In genomic region chr10:34716234-34716633, GRCh38 we compare ENCODE assay signal across 23 cellular contexts.
"Had no signal": no experiment of that assay in that cellular context is flagged by ENCODE, and none has a peak within 500 bp of the region (broad histone marks: within the 10 kb centered on the region; RNA-seq: fewer than 3 reads in every experiment).

No MANE protein-coding gene starts in this region.

- H3K27me3 ChIP-seq: brain microvascular endothelial cell, MG63 had no signal

- DNase-seq: activated B cell treated with CpG ODN at 0.5 μM for 24 hours; activated CD4-positive, alpha-beta memory T cell treated with anti-CD3 and anti-CD28 coated beads for 36 hours; activated CD4-positive, alpha-beta T cell treated with anti-CD3 and anti-CD28 coated beads for 1 hour; activated CD4-positive, alpha-beta T cell treated with anti-CD3 and anti-CD28 coated beads, Interleukin-2, amount 10 ng/mL, durations not matched to agents 24 days and 14 days; activated gamma-delta T cell treated with Interleukin-2 at 50 U/mL for 16 hours; activated naive CD4-positive, alpha-beta T cell treated with anti-CD3 and anti-CD28 coated beads, Interleukin-2, amount 10 ng/mL, durations not matched to agents 7 days and 5 days; activated naive CD8-positive, alpha-beta T cell treated with anti-CD3 and anti-CD28 coated beads for 36 hours; activated T-cell treated with anti-CD3 and anti-CD28 coated beads, Interleukin-2, amount 50 U/mL, for 72 hours; cerebellar nuclear complex; MG63; NCI-H1105 treated with DMSO at 0.1 percent for 48 hours; NCI-H187 treated with DMSO at 0.1 percent for 48 hours; NCI-H2081 treated with DMSO at 0.1 percent for 48 hours; NCI-H446; NCI-H524; SHP77 treated with DMSO at 0.1 percent for 48 hours; T-cell; T-helper 2 cell; T1000 had no signal

- ATAC-seq: activated T-cell treated with anti-CD3 and anti-CD28 coated beads, Interleukin-2, amount 50 U/mL, for 72 hours; T-cell had no signal

- H3K36me3 ChIP-seq: brain microvascular endothelial cell, MG63 had no signal

- H3K27ac ChIP-seq: brain microvascular endothelial cell, PC-9 had no signal

- H3K27ac Mint-ChIP-seq: activated B cell treated with CpG ODN at 0.5 μM for 24 hours; activated CD4-positive, alpha-beta memory T cell treated with anti-CD3 and anti-CD28 coated beads for 36 hours; activated CD4-positive, alpha-beta T cell treated with anti-CD3 and anti-CD28 coated beads, Interleukin-2, amount 10 ng/mL, durations not matched to agents 24 days and 14 days; activated naive CD4-positive, alpha-beta T cell treated with anti-CD3 and anti-CD28 coated beads, Interleukin-2, amount 10 ng/mL, durations not matched to agents 7 days and 5 days; activated naive CD8-positive, alpha-beta T cell treated with anti-CD3 and anti-CD28 coated beads for 36 hours; activated T-cell treated with anti-CD3 and anti-CD28 coated beads, Interleukin-2, amount 50 U/mL, for 72 hours; activated T-helper 2 cell treated with anti-CD3 and anti-CD28 coated beads, Interferon-gamma antibody, Interleukin-2, Interleukin-4, amounts not matched to agents 10 μg/mL and 5 μg/mL and 100 μg/mL, durations not matched to agents 14 hours and 24 hours and 36 hours; T-cell had no signal

- H3K4me1 Mint-ChIP-seq: activated CD4-positive, alpha-beta T cell treated with anti-CD3 and anti-CD28 coated beads, Interleukin-2, amount 10 ng/mL, durations not matched to agents 24 days and 14 days; activated naive CD8-positive, alpha-beta T cell treated with anti-CD3 and anti-CD28 coated beads for 36 hours; T-cell had no signal

- H3K27me3 Mint-ChIP-seq: activated B cell treated with CpG ODN at 0.5 μM for 24 hours; activated CD4-positive, alpha-beta T cell treated with anti-CD3 and anti-CD28 coated beads, Interleukin-2, amount 10 ng/mL, durations not matched to agents 24 days and 14 days; activated naive CD4-positive, alpha-beta T cell treated with anti-CD3 and anti-CD28 coated beads, Interleukin-2, amount 10 ng/mL, durations not matched to agents 7 days and 5 days had no signal

- H3K9me3 ChIP-seq: MG63 had no signal

- H2AFZ ChIP-seq: PC-9 had no signal

- H3K36me3 Mint-ChIP-seq: activated CD4-positive, alpha-beta memory T cell treated with anti-CD3 and anti-CD28 coated beads for 36 hours; activated naive CD4-positive, alpha-beta T cell treated with anti-CD3 and anti-CD28 coated beads, Interleukin-2, amount 10 ng/mL, durations not matched to agents 7 days and 5 days; activated naive CD8-positive, alpha-beta T cell treated with anti-CD3 and anti-CD28 coated beads for 36 hours; T-cell had no signal

- H3K4me3 ChIP-seq: K562, MG63, PC-9 had no signal

- H3K9me3 Mint-ChIP-seq: activated B cell treated with CpG ODN at 0.5 μM for 24 hours; activated CD4-positive, alpha-beta memory T cell treated with anti-CD3 and anti-CD28 coated beads for 36 hours; activated CD4-positive, alpha-beta T cell treated with anti-CD3 and anti-CD28 coated beads, Interleukin-2, amount 10 ng/mL, durations not matched to agents 24 days and 14 days; activated naive CD4-positive, alpha-beta T cell treated with anti-CD3 and anti-CD28 coated beads, Interleukin-2, amount 10 ng/mL, durations not matched to agents 7 days and 5 days; activated naive CD8-positive, alpha-beta T cell treated with anti-CD3 and anti-CD28 coated beads for 36 hours; activated T-cell treated with anti-CD3 and anti-CD28 coated beads, Interleukin-2, amount 50 U/mL, for 72 hours; activated T-helper 2 cell treated with anti-CD3 and anti-CD28 coated beads, Interferon-gamma antibody, Interleukin-2, Interleukin-4, amounts not matched to agents 10 μg/mL and 5 μg/mL and 100 μg/mL, durations not matched to agents 14 hours and 24 hours and 36 hours; T-cell had no signal

- H3K4me3 Mint-ChIP-seq: activated B cell treated with CpG ODN at 0.5 μM for 24 hours; activated CD4-positive, alpha-beta memory T cell treated with anti-CD3 and anti-CD28 coated beads for 36 hours; activated CD4-positive, alpha-beta T cell treated with anti-CD3 and anti-CD28 coated beads, Interleukin-2, amount 10 ng/mL, durations not matched to agents 24 days and 14 days; activated naive CD4-positive, alpha-beta T cell treated with anti-CD3 and anti-CD28 coated beads, Interleukin-2, amount 10 ng/mL, durations not matched to agents 7 days and 5 days; activated naive CD8-positive, alpha-beta T cell treated with anti-CD3 and anti-CD28 coated beads for 36 hours; activated T-cell treated with anti-CD3 and anti-CD28 coated beads, Interleukin-2, amount 50 U/mL, for 72 hours; T-cell had no signal
